1 cellular context compared by ENCODE assay signal in genomic region chr2:84314901-84315330, GRCh38.
TF ChIP-seq lines count a peak whose summit lies in the region.

No MANE protein-coding gene starts in this region.

TF ChIP-seq in HepG2, 621 proteins besides CTCF, POLR2A, EP300 and RAD21 (continued from another document and continues in another):
- TF ChIP-seq CSRNP1 (CRISPR knock-in tag; IDR thresholded peaks at IDR 0.05) (no peak), ZNF687 (CRISPR knock-in tag; IDR thresholded peaks at IDR 0.05) (peak; percentile 38; the same call in 1 of the 2 replicates), THAP11 (CRISPR knock-in tag; IDR thresholded peaks at IDR 0.05) (0 out of 2 replicates have a peak, but pooled peaks have one; percentile 49), NFAT5 (CRISPR knock-in tag; IDR thresholded peaks at IDR 0.05) (no peak), ZMYM3 (CRISPR knock-in tag; IDR thresholded peaks at IDR 0.05) (0 out of 2 replicates have a peak, but pooled peaks have one; percentile 16), ZNF441 (CRISPR knock-in tag; IDR thresholded peaks at IDR 0.05; ENCODE audit: borderline replicate concordance) (0 out of 2 replicates have a peak, but pooled peaks have one; percentile 28), FOXO1 (CRISPR knock-in tag; IDR thresholded peaks at IDR 0.05) (0 out of 2 replicates have a peak, but pooled peaks have one; percentile 46), ZNF879 (CRISPR knock-in tag; IDR thresholded peaks at IDR 0.05) (no peak), LBX2 (CRISPR knock-in tag; IDR thresholded peaks at IDR 0.05; ENCODE audit: borderline replicate concordance) (no peak), CREM (IDR thresholded peaks at IDR 0.05) (no peak), CREM (CRISPR knock-in tag; IDR thresholded peaks at IDR 0.05) (no peak), THYN1 (CRISPR knock-in tag; IDR thresholded peaks at IDR 0.05; ENCODE audit: borderline replicate concordance, low read depth) (no peak), HMGXB3 (CRISPR knock-in tag; IDR thresholded peaks at IDR 0.05; ENCODE audit: borderline replicate concordance) (peak; percentile 54; the same call in 1 of the 2 replicates), SSRP1 (CRISPR knock-in tag; IDR thresholded peaks at IDR 0.05) (0 out of 2 replicates have a peak, but pooled peaks have one; percentile 71), ZSCAN25 (CRISPR knock-in tag; IDR thresholded peaks at IDR 0.05) (no peak), KAT7 (CRISPR knock-in tag; IDR thresholded peaks at IDR 0.05; ENCODE audit: borderline replicate concordance) (no peak), SRSF4 (IDR thresholded peaks at IDR 0.05; ENCODE audit: low read depth, low read length, poor library complexity, severe bottlenecking) (no peak), XRCC5 (optimal IDR thresholded peaks at IDR 0.05; ENCODE audit: low read length) (peak; percentile 80), IKZF5 (CRISPR knock-in tag; IDR thresholded peaks at IDR 0.05) (peak; percentile 69; the same call in 1 of the 2 replicates), REST (IDR thresholded peaks at IDR 0.05; ENCODE audit: borderline replicate concordance in 1 of 2, low read depth in 1 of 2, low read length in 2 of 2) (peak in 1 of 2 experiments; percentile 72; a peak in 2 of 4 replicates), SMC3 (IDR thresholded peaks at IDR 0.05; ENCODE audit: low read length) (peak; percentile 97), KDM3A (CRISPR knock-in tag; IDR thresholded peaks at IDR 0.05; ENCODE audit: low read depth) (0 out of 2 replicates have a peak, but pooled peaks have one; percentile 70), FIP1L1 (IDR thresholded peaks at IDR 0.05; ENCODE audit: borderline replicate concordance, insufficient read depth, low read depth, low read length) (no peak), PAX8 (CRISPR knock-in tag; IDR thresholded peaks at IDR 0.05; ENCODE audit: borderline replicate concordance) (0 out of 2 replicates have a peak, but pooled peaks have one; percentile 38), SIX1 (CRISPR knock-in tag; IDR thresholded peaks at IDR 0.05; ENCODE audit: borderline replicate concordance) (no peak), JDP2 (CRISPR knock-in tag; IDR thresholded peaks at IDR 0.05; ENCODE audit: borderline replicate concordance) (no peak), YY1 (IDR thresholded peaks at IDR 0.05; ENCODE audit: insufficient read depth, insufficient replicate concordance, low read depth, low read length) (peak; percentile 43), CEBPG (CRISPR knock-in tag; IDR thresholded peaks at IDR 0.05) (0 out of 2 replicates have a peak, but pooled peaks have one; percentile 48), GATAD2A (CRISPR knock-in tag; IDR thresholded peaks at IDR 0.05) (peak; percentile 46), SOX13 (IDR thresholded peaks at IDR 0.05) (no peak), SOX13 (CRISPR knock-in tag; conservative IDR thresholded peaks at IDR 0.05 in 1 of 2, IDR thresholded peaks at IDR 0.05 in 1 of 2) (peak in 1 of 2 experiments; percentile 14; a peak in 1 of 4 replicates), TAF15 (IDR thresholded peaks at IDR 0.05; ENCODE audit: low read depth, low read length, poor library complexity, severe bottlenecking) (no peak), TEAD3 (CRISPR knock-in tag; optimal IDR thresholded peaks at IDR 0.05; ENCODE audit: borderline replicate concordance) (peak; percentile 52), CHD2 (IDR thresholded peaks at IDR 0.05; ENCODE audit: low read depth, low read length) (peak; percentile 69; the same call in 1 of the 2 replicates)
